In the genomic region with DNA sequence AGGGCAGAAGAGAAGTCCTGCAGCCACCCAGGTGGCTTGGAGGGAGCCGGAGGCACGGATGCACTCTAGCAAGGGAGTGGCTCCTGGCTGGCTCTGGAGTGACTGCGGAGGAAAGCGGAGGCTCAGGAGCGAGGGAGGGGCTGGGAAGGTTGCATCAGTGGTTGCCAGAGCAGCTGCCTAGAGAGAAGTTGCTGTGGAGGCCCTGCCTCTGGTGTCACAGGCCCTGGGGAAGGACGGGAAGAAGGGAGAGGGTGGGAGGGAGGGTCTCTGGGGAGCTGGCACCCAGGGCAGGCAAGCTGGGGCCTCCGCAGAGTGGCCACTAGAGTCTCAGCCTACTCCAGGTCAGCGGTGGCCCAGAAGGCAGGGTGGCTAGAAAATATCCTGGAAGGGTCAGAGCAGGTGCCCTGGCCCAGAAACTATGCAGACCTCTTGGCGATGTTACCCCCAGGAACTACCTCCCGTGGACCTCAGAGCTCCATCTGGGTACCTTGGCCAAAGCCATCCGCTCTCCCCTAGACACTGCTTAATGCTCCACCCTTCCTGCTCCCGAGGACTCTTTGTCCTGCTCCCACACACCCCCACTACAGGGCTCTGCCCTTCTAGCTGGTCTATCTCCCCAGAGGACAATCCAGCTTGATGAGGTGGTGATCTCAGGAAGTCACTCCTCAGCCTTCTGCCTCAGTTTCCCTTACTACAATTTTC, we compare ENCODE assay signal across 28 cellular contexts.
DNase-seq lines count a peak whose midpoint lies in the region; ATAC-seq and TF ChIP-seq lines count a peak whose summit lies in the region.
"Had no signal": no experiment of that assay in that cellular context is flagged by ENCODE, and none has a peak within 500 bp of the region (broad histone marks: within the 10 kb centered on the region; RNA-seq: fewer than 3 reads in every experiment).

No MANE protein-coding gene starts in this region.

- no peak for TF ChIP-seq POLR2A in heart left ventricle (IDR thresholded peaks at IDR 0.05)
- no peak for TF ChIP-seq POLR2A in body of pancreas (IDR thresholded peaks at IDR 0.05)

- no peak overlapping the region for H3K27ac ChIP-seq in heart left ventricle
- no peak overlapping the region for H3K27ac ChIP-seq in iPS-20b (ENCODE audit: low read length)
- no peak overlapping the region for H3K27ac ChIP-seq in body of pancreas
- H3K27ac ChIP-seq: A549, esophagus muscularis mucosa had no signal

- intact Hi-C loops in Right ventricle myocardium superior (cut with DNase I), result no loop called here
- intact Hi-C loops in heart left ventricle (cut with DNase I), result no loop called here
- intact Hi-C loops in body of pancreas (cut with DNase I), result no loop called here

- H3K27me3 ChIP-seq in heart left ventricle (peaks cover 38 to 72% (median 52%) of the 10 kb centered on the region in 9 donors), iPS-20b (ENCODE audit: insufficient read depth, low read length) (peaks cover 85% of the 10 kb centered on the region), body of pancreas (no peaks in the 10 kb centered on the region)

- H3K36me3 ChIP-seq in heart left ventricle, result no peaks in the 10 kb centered on the region
- H3K36me3 ChIP-seq in iPS-20b (ENCODE audit: insufficient read depth, low read depth, low read length), result no peaks in the 10 kb centered on the region
- no peaks in the 10 kb centered on the region for H3K36me3 ChIP-seq in body of pancreas (replicated peaks in 1 of 2; ENCODE audit: insufficient read depth in 1 of 2, low read depth in 2 of 2)
- H3K36me3 ChIP-seq: esophagus muscularis mucosa had no signal

- H3K9ac ChIP-seq in iPS-20b (ENCODE audit: low read depth, low read length), result peak overlapping the region; percentile 13; the same call in 1 of the 2 replicates

- 67 to 73% (median 70%) methylated on average over 10 to 12 of the region's 12 CpGs for WGBS in heart left ventricle, 4 donors
- WGBS in body of pancreas, 2 donors, result 85 to 92% methylated on average over 11 to 12 of the region's 12 CpGs

- H3K9me3 ChIP-seq in heart left ventricle (no peaks in the 10 kb centered on the region), iPS-20b (ENCODE audit: insufficient read depth, low read depth, low read length) (no peaks in the 10 kb centered on the region), body of pancreas (no peaks in the 10 kb centered on the region)
- H3K9me3 ChIP-seq: A549, esophagus muscularis mucosa, mucosa of descending colon had no signal

- H3K4me3 ChIP-seq in heart left ventricle (no peak overlapping the region), iPS-20b (ENCODE audit: low read length) (peak overlapping the region; percentile 44), body of pancreas (no peak overlapping the region)
- H3K4me3 ChIP-seq: A549, esophagus muscularis mucosa, mucosa of descending colon had no signal

- ATAC-seq in Right ventricle myocardium superior (ENCODE audit: poor library complexity), result no peak
- ATAC-seq in heart left ventricle, result no peak
- ATAC-seq in body of pancreas, result no peak
- ATAC-seq in HG03139 (IDR thresholded peaks at IDR 0.05; ENCODE audit: unreplicated experiment), result no peak
- ATAC-seq: A549; activated CD8-positive, alpha-beta T cell treated with anti-CD3 and anti-CD28 coated beads, Interleukin-2, amount 10 ng/mL, durations not matched to agents 7 days and 5 days; HCT116; left cardiac atrium; mucosa of descending colon; natural killer cell; stimulated activated naive B cell treated with anti-CD40 and anti-IgM and Interleukin-4, amounts not matched to agents 10 μg/mL and 1 μg/mL and 100 μg/mL, for 72 hours had no signal

- TF ChIP-seq CTCF in heart left ventricle (IDR thresholded peaks at IDR 0.05) (no peak), body of pancreas (IDR thresholded peaks at IDR 0.05) (no peak), GM20000 (IDR thresholded peaks at IDR 0.05; ENCODE audit: extremely low read depth, missing control alignments) (no peak)

- peaks cover 0 to 30% (median 22%) of the 10 kb centered on the region in 12 donors for H3K4me1 ChIP-seq in heart left ventricle
- H3K4me1 ChIP-seq in iPS-20b (ENCODE audit: insufficient read depth, low read length), result peaks cover 45% of the 10 kb centered on the region
- peaks cover 26% of the 10 kb centered on the region for H3K4me1 ChIP-seq in body of pancreas

- DNase-seq in Right ventricle myocardium superior, result peak; percentile 17
- no peak for DNase-seq in heart left ventricle
- peak; percentile 62 for DNase-seq in NCI-H2171 treated with DMSO at 0.1 percent for 48 hours (lab: John Stamatoyannopoulos, UW)
- no peak for DNase-seq in body of pancreas
- no peak for DNase-seq in GM20000 (ENCODE audit: low spot score)
- no peak for DNase-seq in NCI-H748 (lab: John Stamatoyannopoulos, UW; ENCODE audit: unreplicated experiment)
- DNase-seq: activated CD4-positive, alpha-beta T cell treated with anti-CD3 and anti-CD28 coated beads for 4 hours; activated CD8-positive, alpha-beta T cell treated with anti-CD3 and anti-CD28 coated beads, Interleukin-2, amount 10 ng/mL, durations not matched to agents 7 days and 5 days; activated naive CD4-positive, alpha-beta T cell treated with anti-CD3 and anti-CD28 coated beads, Interleukin-2, amount 50 U/mL, for 16 hours; AML-193; CD8-positive, alpha-beta memory T cell; cerebellar nuclear complex; dermis blood vessel endothelial cell; foreskin fibroblast; head of caudate nucleus; left cardiac atrium; natural killer cell; NCI-H1436 treated with DMSO at 0.1 percent for 48 hours; NCI-H2227 treated with DMSO at 0.1 percent for 48 hours; NCI-H69; SHP77; stimulated activated naive B cell treated with anti-CD40 and anti-IgM and Interleukin-4, amounts not matched to agents 10 μg/mL and 1 μg/mL and 100 μg/mL, for 72 hours had no signal

Comparison
In these comparisons a context has a peak if more than half of its experiments do, and no peak if none do; other contexts are left out.
1. DNase-seq: peak in Right ventricle myocardium superior (single experiment) and NCI-H2171 treated with DMSO at 0.1 percent for 48 hours (single experiment); none in heart left ventricle (0 of 5), body of pancreas (0 of 4), GM20000 (single experiment) and NCI-H748 (single experiment).